In the genomic region with DNA sequence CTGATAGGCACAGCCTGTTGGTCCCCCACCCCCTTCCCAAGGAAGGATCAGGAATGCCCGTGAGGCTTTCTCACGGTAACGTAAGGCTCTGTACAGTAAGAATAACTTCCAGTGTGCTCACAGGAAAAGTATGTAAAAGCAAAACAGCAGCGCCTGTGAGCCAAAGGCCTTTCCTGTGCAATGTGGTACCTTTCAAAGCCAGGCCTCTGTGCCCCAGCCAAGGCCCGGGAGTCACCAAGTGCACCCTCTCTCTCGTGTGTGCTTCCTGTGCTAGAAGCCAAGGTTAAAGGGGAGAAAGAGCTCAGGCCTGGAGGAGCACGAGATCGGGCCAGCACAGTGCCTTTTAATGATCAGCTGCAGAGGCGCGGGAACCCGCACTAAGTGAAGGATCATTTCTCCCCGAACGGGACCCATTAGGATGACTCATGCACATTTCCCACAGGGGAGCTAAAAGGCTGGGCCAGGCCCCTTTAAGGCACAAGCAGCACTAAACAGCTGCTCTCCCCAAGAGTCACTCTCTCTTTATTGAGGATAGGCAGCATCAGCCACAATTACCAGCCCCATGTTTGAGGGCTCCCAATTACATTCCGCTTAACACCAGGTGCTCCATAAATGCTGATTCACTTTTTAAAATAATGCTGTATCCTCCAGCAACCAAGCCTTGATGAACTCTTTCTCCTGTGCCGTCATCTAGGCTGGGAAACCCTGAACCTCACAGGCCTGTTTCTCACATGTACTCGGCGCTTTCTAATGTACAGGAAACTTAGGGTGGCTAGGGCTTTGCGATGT, we compare ENCODE assay signal across 1 cellular context.
TF ChIP-seq lines count a peak whose summit lies in the region.

No MANE protein-coding gene starts in this region.

TF ChIP-seq in IMR-90, 13 proteins besides CTCF, POLR2A, EP300 and RAD21:
- TF ChIP-seq, protein P1, sequence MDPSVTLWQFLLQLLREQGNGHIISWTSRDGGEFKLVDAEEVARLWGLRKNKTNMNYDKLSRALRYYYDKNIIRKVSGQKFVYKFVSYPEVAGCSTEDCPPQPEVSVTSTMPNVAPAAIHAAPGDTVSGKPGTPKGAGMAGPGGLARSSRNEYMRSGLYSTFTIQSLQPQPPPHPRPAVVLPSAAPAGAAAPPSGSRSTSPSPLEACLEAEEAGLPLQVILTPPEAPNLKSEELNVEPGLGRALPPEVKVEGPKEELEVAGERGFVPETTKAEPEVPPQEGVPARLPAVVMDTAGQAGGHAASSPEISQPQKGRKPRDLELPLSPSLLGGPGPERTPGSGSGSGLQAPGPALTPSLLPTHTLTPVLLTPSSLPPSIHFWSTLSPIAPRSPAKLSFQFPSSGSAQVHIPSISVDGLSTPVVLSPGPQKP (IDR thresholded peaks at IDR 0.05; ENCODE audit: borderline replicate concordance, low read depth, low read length) = no peak
- TF ChIP-seq CEBPB (IDR thresholded peaks at IDR 0.05; ENCODE audit: low read depth, low read length) = peak; percentile 63; the same call in 1 of the 2 replicates
- TF ChIP-seq NFE2L2 (IDR thresholded peaks at IDR 0.05; ENCODE audit: low read depth, low read length) = no peak; the same call in 1 of the 2 replicates
- TF ChIP-seq CHD1 (IDR thresholded peaks at IDR 0.05; ENCODE audit: low read depth, low read length) = peak; percentile 36; the same call in 1 of the 2 replicates
- peak; percentile 16; the same call in 1 of the 2 replicates for TF ChIP-seq SMC3 (IDR thresholded peaks at IDR 0.05; ENCODE audit: low read depth, low read length)
- TF ChIP-seq USF2 (IDR thresholded peaks at IDR 0.05; ENCODE audit: low read depth, low read length) = no peak
- TF ChIP-seq RCOR1 (IDR thresholded peaks at IDR 0.05; ENCODE audit: insufficient replicate concordance, low read length) = peak; percentile 12
- TF ChIP-seq MAFK (IDR thresholded peaks at IDR 0.05; ENCODE audit: low read depth, low read length) = peak; percentile 6; the same call in 1 of the 2 replicates
- peak; percentile 79 for TF ChIP-seq FOS (IDR thresholded peaks at IDR 0.05; ENCODE audit: low read depth, low read length)
- TF ChIP-seq MAZ (IDR thresholded peaks at IDR 0.05; ENCODE audit: borderline replicate concordance, low read depth, low read length) = peak; percentile 25; the same call in 1 of the 2 replicates
- TF ChIP-seq MXI1 (IDR thresholded peaks at IDR 0.05; ENCODE audit: borderline replicate concordance, low read depth, low read length) = 0 out of 2 replicates have a peak, but pooled peaks have one; percentile 36
- TF ChIP-seq BHLHE40 (IDR thresholded peaks at IDR 0.05; ENCODE audit: low read depth, low read length) = peak; percentile 85
